In genomic region chr12:130568546-130568945, GRCh38 we compare ENCODE assay signal across 19 cellular contexts.
DNase-seq lines count a peak whose midpoint lies in the region; ATAC-seq, FAIRE-seq and TF ChIP-seq lines count a peak whose summit lies in the region.
"Had no signal": no experiment of that assay in that cellular context is flagged by ENCODE, and none has a peak within 500 bp of the region (broad histone marks: within the 10 kb centered on the region; RNA-seq: fewer than 3 reads in every experiment).

No MANE protein-coding gene starts in this region.

- in situ Hi-C loops in GM12878 (cut with MboI): no loop called here

- TF ChIP-seq CTCF in GM12878 (IDR thresholded peaks at IDR 0.05 in 2 of 3, conservative IDR thresholded peaks at IDR 0.05 in 1 of 3; ENCODE audit: control insufficient read depth in 2 of 3, extremely low read depth in 1 of 3, insufficient read depth in 1 of 3, low read depth in 3 of 3, low read length in 3 of 3) (no peak), Peyer's patch (IDR thresholded peaks at IDR 0.05) (no peak), osteoblast (IDR thresholded peaks at IDR 0.05; ENCODE audit: extremely low read depth, low read depth, low read length) (no peak)

- H3K4me3 ChIP-seq in GM12878 (no peak overlapping the region), Peyer's patch (no peak overlapping the region), osteoblast (ENCODE audit: insufficient read depth, low read length) (no peak overlapping the region)
- H3K4me3 ChIP-seq: GM23338 had no signal

- RAD21 ChIA-PET in GM12878 (lab: Charles Lee; ENCODE audit: unreplicated experiment): interaction anchor here (0.8 to 2.0 kb wide), 5 partner anchors 9 to 148 kb away, joined by 3 to 9 read pairs (median 3); no protein-coding TSS in a partner anchor

- FAIRE-seq in GM12878 (lab: Jason Lieb, UNC): no peak
- FAIRE-seq: A204.1, G401.6 had no signal

- no TSS peak for BruUV-seq in GM12878 (replicated peaks; lab: Mats Ljungman, UMichigan)

- no peaks in the 10 kb centered on the region for H3K79me2 ChIP-seq in GM12878 (ENCODE audit: control insufficient read depth, insufficient read depth, low read length)
- no peaks in the 10 kb centered on the region for H3K79me2 ChIP-seq in osteoblast (ENCODE audit: insufficient read depth, low read length)

- H3K4me2 ChIP-seq in GM12878 (ENCODE audit: control insufficient read depth, insufficient read depth) (no peak overlapping the region), osteoblast (ENCODE audit: insufficient read depth, low read length) (no peak overlapping the region)
- H3K4me2 ChIP-seq: GM23338 had no signal

- H3K27ac ChIP-seq in GM12878 (ENCODE audit: control insufficient read depth, insufficient read depth) (0 out of 2 replicates have a peak overlapping the region, but pooled peaks have one; percentile 24), Peyer's patch (no peak overlapping the region), osteoblast (ENCODE audit: low read depth, low read length) (no peak overlapping the region)
- H3K27ac ChIP-seq: 22Rv1, C4-2B had no signal

- CTCF ChIA-PET in GM12878 (lab: Yijun Ruan, JAX): no interaction called here

- POLR2A ChIA-PET in GM12878 (lab: Charles Lee): interaction anchor here (0.9 kb wide), 1 partner anchor 20 kb away, joined by 3 read pairs; no protein-coding TSS in a partner anchor

- H3K27me3 ChIP-seq in GM12878 (replicated peaks in 1 of 2; ENCODE audit: control insufficient read depth in 2 of 2, insufficient read depth in 2 of 2, low read length in 1 of 2): no peaks in the 10 kb centered on the region
- H3K27me3 ChIP-seq in Peyer's patch: no peaks in the 10 kb centered on the region
- H3K27me3 ChIP-seq in osteoblast (ENCODE audit: insufficient read depth, low read length): no peaks in the 10 kb centered on the region
- H3K27me3 ChIP-seq: BE2C had no signal

- H3K9me3 ChIP-seq in GM12878 (replicated peaks; ENCODE audit: control insufficient read depth, insufficient read depth, low read length): peaks cover 8% of the 10 kb centered on the region
- peaks cover 0 to 5% (median 0%) of the 10 kb centered on the region in 4 donors for H3K9me3 ChIP-seq in Peyer's patch
- H3K9me3 ChIP-seq in osteoblast (ENCODE audit: low read depth, low read length): no peaks in the 10 kb centered on the region
- H3K9me3 ChIP-seq: BE2C, Caco-2 had no signal

- H3K36me3 ChIP-seq in GM12878 (ENCODE audit: control insufficient read depth in 2 of 2, insufficient read depth in 2 of 2, low read length in 1 of 2) (no peaks in the 10 kb centered on the region), Peyer's patch (no peaks in the 10 kb centered on the region), osteoblast (ENCODE audit: insufficient read depth, low read length) (no peaks in the 10 kb centered on the region)

- H4K20me1 ChIP-seq in GM12878 (ENCODE audit: control insufficient read depth, insufficient read depth): no peaks in the 10 kb centered on the region
- H4K20me1 ChIP-seq in osteoblast (ENCODE audit: insufficient read depth, low read length): no peaks in the 10 kb centered on the region

- TF ChIP-seq RAD21 in GM12878 (IDR thresholded peaks at IDR 0.05; ENCODE audit: insufficient read depth, low read depth, low read length): no peak

- H3K4me1 ChIP-seq in GM12878 (ENCODE audit: control insufficient read depth, insufficient read depth, low read length) (peaks cover 4% of the 10 kb centered on the region; the same call in 1 of the 2 replicates), Peyer's patch (no peaks in the 10 kb centered on the region), osteoblast (ENCODE audit: insufficient read depth, low read length) (no peaks in the 10 kb centered on the region)
- H3K4me1 ChIP-seq: Caco-2 had no signal

- no peak for TF ChIP-seq EP300 in GM12878 (IDR thresholded peaks at IDR 0.05; ENCODE audit: borderline replicate concordance in 1 of 2, control insufficient read depth in 1 of 2, low read depth in 2 of 2, low read length in 2 of 2)

- intact Hi-C loops in GM12878 (cut with micrococcal nuclease; ENCODE audit: unreplicated experiment): no loop called here

- TF ChIP-seq POLR2A in GM12878 (IDR thresholded peaks at IDR 0.05; ENCODE audit: low read depth, low read length) (no peak), Peyer's patch (IDR thresholded peaks at IDR 0.05) (no peak)

- no peak overlapping the region for H3K9ac ChIP-seq in GM12878 (ENCODE audit: control insufficient read depth, insufficient read depth, low read length)

- SMC1A ChIA-PET in GM12878 (lab: Charles Lee; ENCODE audit: uncharacterized antibody, unreplicated experiment): interaction anchor here (0.7 to 2.2 kb wide), 5 partner anchors 9 to 603 kb away, joined by 3 to 12 read pairs (median 3); no protein-coding TSS in a partner anchor

- DNase-seq in Ammon's horn (ENCODE audit: low spot score): peak; percentile 50
- DNase-seq in GM12878 (ENCODE audit: low read depth, low spot score): no peak
- peak; percentile 22 for DNase-seq in middle frontal gyrus (ENCODE audit: extremely low spot score, low spot score)
- no peak for DNase-seq in activated CD4-positive, alpha-beta T cell treated with anti-CD3 and anti-CD28 coated beads for 1 hour
- no peak for DNase-seq in Peyer's patch
- DNase-seq in osteoblast (ENCODE audit: insufficient read length, low spot score, missing footprints): no peak
- DNase-seq: BE2C; Caco-2; CD4-positive, CD25-positive, alpha-beta regulatory T cell; CD8-positive, alpha-beta T cell; DMS153; DND-41; H9 had no signal

- ATAC-seq in GM12878: no peak
- ATAC-seq: CD8-positive, alpha-beta T cell; GM23338; HCT116 had no signal

- H2AFZ ChIP-seq in GM12878 (ENCODE audit: control insufficient read depth, low read depth, low read length) (no peak overlapping the region), osteoblast (ENCODE audit: low read length) (no peak overlapping the region)
- H2AFZ ChIP-seq: GM23338 had no signal

- 32% methylated on average over 6 of the region's 6 CpGs for whole genome bisulfite sequencing in GM12878 (ENCODE audit: insufficient coverage, insufficient replicate concordance, low lambda C conversion rate, missing lambda C conversion rate)

TF ChIP-seq in GM12878, 131 proteins besides CTCF, POLR2A, EP300 and RAD21:
- no peak for TF ChIP-seq SMAD1 (IDR thresholded peaks at IDR 0.05; ENCODE audit: low read depth, partially characterized antibody)
- TF ChIP-seq SP1 (IDR thresholded peaks at IDR 0.05; ENCODE audit: low read depth, low read length): no peak
- no peak for TF ChIP-seq YY1 (IDR thresholded peaks at IDR 0.05; ENCODE audit: low read depth, low read length)
- no peak for TF ChIP-seq ZNF384 (IDR thresholded peaks at IDR 0.05; ENCODE audit: borderline replicate concordance, low read depth, low read length)
- TF ChIP-seq ZZZ3 (IDR thresholded peaks at IDR 0.05; ENCODE audit: control insufficient read depth, insufficient read length, low read depth): no peak
- no peak for TF ChIP-seq ETV6 (conservative IDR thresholded peaks at IDR 0.05 in 1 of 2, IDR thresholded peaks at IDR 0.05 in 1 of 2; ENCODE audit: borderline replicate concordance in 1 of 2, low read depth in 1 of 2)
- TF ChIP-seq STAT3 (IDR thresholded peaks at IDR 0.05; ENCODE audit: low read depth, low read length): no peak
- TF ChIP-seq ZNF687 (IDR thresholded peaks at IDR 0.05): no peak
- no peak for TF ChIP-seq NFYA (IDR thresholded peaks at IDR 0.05; ENCODE audit: borderline replicate concordance, low read depth, low read length)
- TF ChIP-seq EED (IDR thresholded peaks at IDR 0.05; ENCODE audit: low read depth): no peak
- TF ChIP-seq ZBED1 (IDR thresholded peaks at IDR 0.05; ENCODE audit: borderline replicate concordance): no peak
- no peak for TF ChIP-seq SREBF1 (IDR thresholded peaks at IDR 0.05; ENCODE audit: low read length)
- TF ChIP-seq POLR2AphosphoS5 (IDR thresholded peaks at IDR 0.05; ENCODE audit: low read length): no peak

Comparison
In these comparisons a context has a peak if more than half of its experiments do, and no peak if none do; other contexts are left out.
1. DNase-seq: peak in Ammon's horn (single experiment) and middle frontal gyrus (single experiment); none in GM12878 (single experiment), activated CD4-positive, alpha-beta T cell treated with anti-CD3 and anti-CD28 coated beads for 1 hour (single experiment), Peyer's patch (0 of 3) and osteoblast (single experiment).